In genomic region chr3:36149447-36149865, GRCh38 we compare ENCODE assay signal across 18 cellular contexts.
"Had no signal": no experiment of that assay in that cellular context is flagged by ENCODE, and none has a peak within 500 bp of the region (broad histone marks: within the 10 kb centered on the region; RNA-seq: fewer than 3 reads in every experiment).

No MANE protein-coding gene starts in this region.

- H3K27ac ChIP-seq: adrenal gland, ascending aorta, coronary artery, epithelial cell of prostate, neutrophil, ovary, prostate gland, right atrium auricular region, thyroid gland had no signal

- DNase-seq: activated CD4-positive, alpha-beta T cell treated with anti-CD3 and anti-CD28 coated beads for 1 hour; activated CD4-positive, alpha-beta T cell treated with anti-CD3 and anti-CD28 coated beads, Interleukin-2, amount 50 U/mL, for 1 hour; activated T-cell treated with anti-CD3 and anti-CD28 coated beads, Interleukin-2, amount 50 U/mL, for 24 hours; adrenal gland; cerebellar nuclear complex; endodermal cell; ovary; stimulated activated CD4-positive, alpha-beta T cell treated with anti-CD3 and anti-CD28 coated beads, Interleukin-12 subunit alpha, Interleukin-12 subunit beta, amount 100 ng/mL, for 4 hours; stimulated activated CD4-positive, alpha-beta T cell treated with anti-CD3 and anti-CD28 coated beads, Interleukin-4, amount 100 ng/mL, for 4 hours; substantia nigra; T-helper 9 cell; thyroid gland had no signal

- H3K4me1 ChIP-seq: adrenal gland, ascending aorta, prostate gland, right atrium auricular region, thyroid gland had no signal

- H3K27me3 ChIP-seq: adrenal gland, ascending aorta, neutrophil, ovary, right atrium auricular region, thyroid gland had no signal

- H3K36me3 ChIP-seq: adrenal gland, ascending aorta, neutrophil, ovary, prostate gland, right atrium auricular region, thyroid gland had no signal

- H3K4me3 ChIP-seq: adrenal gland, ascending aorta, coronary artery, ovary, prostate gland, right atrium auricular region, thyroid gland had no signal

- H3K9me3 ChIP-seq: adrenal gland, ascending aorta, neutrophil, ovary, prostate gland, right atrium auricular region, thyroid gland had no signal
